ENCODE assay signal across 10 cellular contexts in genomic region chr5:133996683-133997252, GRCh38. TPM values are rescaled to one million over a fixed set of nuclear protein-coding genes. Genes with fewer than 3 reads are reported as not detected.
DNase-seq lines count a peak whose midpoint lies in the region; TF ChIP-seq lines count a peak whose summit lies in the region.
"Had no signal": no experiment of that assay in that cellular context is flagged by ENCODE, and none has a peak within 500 bp of the region (broad histone marks: within the 10 kb centered on the region; RNA-seq: fewer than 3 reads in every experiment).

No MANE protein-coding gene starts in this region.

- H3K27me3 ChIP-seq in A673 (replicated peaks; ENCODE audit: insufficient read depth, low read depth, low read length, poor library complexity): no peaks in the 10 kb centered on the region

- H3K4me1 ChIP-seq in A673 (ENCODE audit: insufficient read depth, low read length, poor library complexity, severe bottlenecking): peaks cover 47% of the 10 kb centered on the region

- POLR2A ChIA-PET in A673 (lab: Charles Lee; ENCODE audit: low non-redundant PET): no interaction called here

- peak; percentile 87 for TF ChIP-seq CTCF in A673 (conservative IDR thresholded peaks at IDR 0.05; ENCODE audit: low read depth, low read length)
- TF ChIP-seq CTCF in GM10266 (IDR thresholded peaks at IDR 0.05; ENCODE audit: control insufficient read depth, insufficient read depth, low read depth, missing control alignments): peak; percentile 69

- peak overlapping the region; percentile 35 for H3K27ac ChIP-seq in A673 (ENCODE audit: low read depth, low read length, poor library complexity, severe bottlenecking)

- no peaks in the 10 kb centered on the region for H3K9me3 ChIP-seq in A673 (ENCODE audit: low read depth, low read length, poor library complexity, severe bottlenecking)

- intact Hi-C loops in A673 (cut with micrococcal nuclease; ENCODE audit: unreplicated experiment): no loop called here

- DNase-seq in A673 (ENCODE audit: low spot score): no peak
- no peak for DNase-seq in GM10266 (ENCODE audit: extremely low spot score)
- DNase-seq in SK-MEL-5 (ENCODE audit: low read depth, low spot score): peak; percentile 55
- DNase-seq in germinal center (ENCODE audit: low spot score): peak; percentile 31
- DNase-seq in G401 (ENCODE audit: low spot score): no peak
- no peak for DNase-seq in HT-29 (ENCODE audit: low spot score)
- no peak for DNase-seq in NCI-H2196 (lab: John Stamatoyannopoulos, UW; ENCODE audit: unreplicated experiment)
- DNase-seq in activated CD4-positive, CD25-positive, alpha-beta regulatory T cell (lab: John Stamatoyannopoulos, UW): no peak
- DNase-seq: NCI-H446, nucleus accumbens had no signal

- H3K4me3 ChIP-seq in A673 (ENCODE audit: low read depth, low read length, poor library complexity, severe bottlenecking): no peak overlapping the region

- in situ Hi-C loops in SK-MEL-5 (cut with HindIII; ENCODE audit: low pct_unique_long_range_greater_than_20kb, low sequenced_read_pairs): no loop called here
- in situ Hi-C loops in G401 (cut with HindIII; ENCODE audit: low sequenced_read_pairs): no loop called here

- peaks cover 14% of the 10 kb centered on the region for H3K36me3 ChIP-seq in A673 (ENCODE audit: insufficient read depth, low read length, poor library complexity, severe bottlenecking)

- CTCF ChIA-PET in A673 (lab: Charles Lee): interaction anchor here (0.6 to 1.2 kb wide), 8 partner anchors 8 to 558 kb away, joined by 3 to 4 read pairs (median 3); partner anchors contain the start of genes TCF7 and VDAC1

- BruUV-seq in A673 (replicated peaks; lab: Mats Ljungman, UMichigan): no TSS peak

RNA-seq across cellular contexts. Expression of gene VDAC1, which starts 8.0 kb away (rescaled TPM):
- total RNA-seq in A673 (2021): 354 and 367 TPM in 2 replicates
- 566 and 620 TPM in 2 replicates for total RNA-seq in SK-MEL-5 (2014; rRNA removed; shearing (Covaris generic))
- 466 and 549 TPM in 2 replicates for polyA plus RNA-seq in SK-MEL-5 (2015; cell fraction: cytosol; rRNA removed)
- polyA plus RNA-seq in SK-MEL-5 (2015; cell fraction: nucleus; rRNA removed): 181 and 183 TPM in 2 replicates
- total RNA-seq in G401 (2014; rRNA removed; shearing (Covaris generic)): 410 and 470 TPM in 2 replicates
- total RNA-seq in HT-29 (2014; rRNA removed; shearing (Covaris generic)): 116 and 129 TPM in 2 replicates

RNA-seq across cellular contexts. Expression of gene C5orf15, which starts 28.3 kb away (rescaled TPM):
- total RNA-seq in A673 (2021): 40.8 and 41.5 TPM in 2 replicates
- total RNA-seq in SK-MEL-5 (2014; rRNA removed; shearing (Covaris generic)): 108 and 121 TPM in 2 replicates
- polyA plus RNA-seq in SK-MEL-5 (2015; cell fraction: cytosol; rRNA removed): 123 and 153 TPM in 2 replicates
- polyA plus RNA-seq in SK-MEL-5 (2015; cell fraction: nucleus; rRNA removed): 59.1 and 60.0 TPM in 2 replicates
- total RNA-seq in G401 (2014; rRNA removed; shearing (Covaris generic)): 75.1 and 90.7 TPM in 2 replicates
- total RNA-seq in HT-29 (2014; rRNA removed; shearing (Covaris generic)): 25.0 and 32.2 TPM in 2 replicates

Comparison
In these comparisons a context has a peak if more than half of its experiments do, and no peak if none do; other contexts are left out.
1. DNase-seq: peak in SK-MEL-5 (single experiment) and germinal center (single experiment); none in A673 (single experiment), GM10266 (single experiment), G401 (single experiment), HT-29 (single experiment), NCI-H2196 (single experiment) and activated CD4-positive, CD25-positive, alpha-beta regulatory T cell (0 of 4).